ENCODE assay signal across 8 cellular contexts in the genomic region with DNA sequence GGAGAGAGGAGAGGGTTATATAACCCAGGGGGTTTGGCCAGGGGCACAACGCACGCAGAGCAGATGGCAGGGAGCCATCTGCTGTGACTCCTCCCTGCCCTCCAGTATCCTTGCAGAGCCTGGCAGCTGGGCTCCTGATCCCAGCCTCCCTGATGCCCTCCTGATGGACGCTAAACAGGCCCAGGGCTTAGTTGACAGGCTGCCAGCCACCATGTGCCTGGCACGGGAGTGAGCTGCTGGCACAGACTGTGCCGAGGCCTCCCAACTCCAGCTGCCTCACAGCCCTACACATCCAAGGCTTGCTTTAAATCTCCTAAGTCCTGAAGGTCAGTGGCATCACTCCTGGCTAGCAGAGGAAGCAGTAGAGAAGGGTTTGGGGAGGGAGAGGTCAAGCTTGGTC. TPM values are rescaled to one million over a fixed set of nuclear protein-coding genes. Genes with fewer than 3 reads are reported as not detected.
DNase-seq lines count a peak whose midpoint lies in the region; ATAC-seq and TF ChIP-seq lines count a peak whose summit lies in the region.

No MANE protein-coding gene starts in this region.

- H3K36me3 ChIP-seq in CD4-positive, alpha-beta memory T cell (ENCODE audit: insufficient read depth, low read length) = peaks cover 11% of the 10 kb centered on the region

- no peaks in the 10 kb centered on the region for H3K9me3 ChIP-seq in CD4-positive, alpha-beta memory T cell (ENCODE audit: control insufficient read depth in 1 of 2, low read length in 2 of 2)

- CTCF ChIA-PET in CD4-positive, alpha-beta memory T cell (lab: Charles Lee; ENCODE audit: partially characterized antibody) = interaction anchor here (1.1 kb wide), 1 partner anchor 23 kb away, joined by 3 read pairs; no protein-coding TSS in a partner anchor

- no peak for DNase-seq in CD4-positive, alpha-beta memory T cell
- DNase-seq in NCI-H2196 treated with DMSO at 0.1 percent for 48 hours (lab: John Stamatoyannopoulos, UW; ENCODE audit: unreplicated experiment) = peak; percentile 57
- peak; percentile 39 to 78 (median 66) for DNase-seq in dorsolateral prefrontal cortex
- peak; percentile 89 for DNase-seq in myocyte (ENCODE audit: low read depth)
- no peak for DNase-seq in iPS-NIHi11 (ENCODE audit: low spot score)
- no peak for DNase-seq in islet precursor cell
- no peak for DNase-seq in RPMI8226

- peak in 1 of 56 donors; percentile 13 for TF ChIP-seq CTCF in dorsolateral prefrontal cortex (IDR thresholded peaks at IDR 0.05 in 54 of 56, conservative IDR thresholded peaks at IDR 0.05 in 2 of 56; ENCODE audit: low read depth in 1 of 56, partially characterized antibody in 56 of 56)

- peak overlapping the region; percentile 91 to 99 (median 98) for H3K4me3 Mint-ChIP-seq in CD4-positive, alpha-beta memory T cell

- peaks cover 0 to 1% of the 10 kb centered on the region in 2 donors for H3K27me3 Mint-ChIP-seq in CD4-positive, alpha-beta memory T cell

- no peaks in the 10 kb centered on the region for H3K27me3 ChIP-seq in CD4-positive, alpha-beta memory T cell (ENCODE audit: insufficient read depth, low read length)
- no peaks in the 10 kb centered on the region for H3K27me3 ChIP-seq in dorsolateral prefrontal cortex

- no peak overlapping the region for H3K4me3 ChIP-seq in CD4-positive, alpha-beta memory T cell (ENCODE audit: low read length in 2 of 2)
- H3K4me3 ChIP-seq in dorsolateral prefrontal cortex = peak overlapping the region in 55 of 59 donors; percentile 51 to 100 (median 91)

- H3K4me1 Mint-ChIP-seq in CD4-positive, alpha-beta memory T cell = peaks cover 11 to 32% (median 23%) of the 10 kb centered on the region in 4 donors

- no peak for ATAC-seq in GM19463 (IDR thresholded peaks at IDR 0.05; ENCODE audit: unreplicated experiment)

- no peaks in the 10 kb centered on the region for H3K9me3 Mint-ChIP-seq in CD4-positive, alpha-beta memory T cell

- intact Hi-C loops in CD4-positive, alpha-beta memory T cell (cut with micrococcal nuclease) = no loop called here
- intact Hi-C loops in dorsolateral prefrontal cortex (cut with DNase I) = loop anchor here (5.0 to 10.0 kb wide), 2 partner anchors 311 to 437 kb away; no protein-coding TSS in a partner anchor

- peaks cover 20 to 44% of the 10 kb centered on the region in 2 donors for H3K36me3 Mint-ChIP-seq in CD4-positive, alpha-beta memory T cell

- peak overlapping the region; percentile 90 for H3K27ac ChIP-seq in CD4-positive, alpha-beta memory T cell (ENCODE audit: low read depth, low read length)
- H3K27ac ChIP-seq in dorsolateral prefrontal cortex = peak overlapping the region in 57 of 59 donors; percentile 12 to 99 (median 94)

- peak overlapping the region; percentile 8 to 100 (median 98) for H3K27ac Mint-ChIP-seq in CD4-positive, alpha-beta memory T cell

- POLR2A ChIA-PET in CD4-positive, alpha-beta memory T cell (lab: Charles Lee; ENCODE audit: partially characterized antibody) = interaction anchor here (0.5 to 1.0 kb wide), 3 partner anchors 55 to 295 kb away, joined by 3 to 5 read pairs (median 3); a partner anchor contains a TSS

- H3K4me1 ChIP-seq in CD4-positive, alpha-beta memory T cell (ENCODE audit: insufficient read depth, low read length) = peaks cover 17% of the 10 kb centered on the region

RNA-seq across cellular contexts. Expression of a gene that starts 16.7 kb away (rescaled TPM):
- total RNA-seq in CD4-positive, alpha-beta memory T cell = not detected
- polyA plus RNA-seq in CD4-positive, alpha-beta memory T cell = not detected
- 10 to 100 TPM in 20 of 120 experiments, 1 to 10 TPM in 100; 3.5 to 31.7 (median 6.9) TPM for total RNA-seq in dorsolateral prefrontal cortex
- 40.4 and 53.4 TPM in 2 replicates for total RNA-seq in myocyte
- 48.0 TPM for polyA plus RNA-seq in myocyte (2012)

RNA-seq across cellular contexts. Expression of a gene that starts 41.9 kb away (rescaled TPM):
- not detected for total RNA-seq in CD4-positive, alpha-beta memory T cell
- not detected for polyA plus RNA-seq in CD4-positive, alpha-beta memory T cell
- total RNA-seq in dorsolateral prefrontal cortex (not detected), myocyte (not detected in 2 replicates)
- not detected for polyA plus RNA-seq in myocyte (2012)

Comparison
In these comparisons a context has a peak if more than half of its experiments do, and no peak if none do; other contexts are left out.
1. DNase-seq: peak in NCI-H2196 treated with DMSO at 0.1 percent for 48 hours (single experiment), dorsolateral prefrontal cortex (10 of 10) and myocyte (single experiment); none in CD4-positive, alpha-beta memory T cell (0 of 5), iPS-NIHi11 (single experiment), islet precursor cell (single experiment) and RPMI8226 (single experiment).
2. H3K4me3 ChIP-seq: peak in dorsolateral prefrontal cortex (55 of 59); none in CD4-positive, alpha-beta memory T cell (0 of 2).
3. RNA of a gene that starts 16.7 kb away (total RNA-seq): 40.4 to 53.4 TPM in myocyte and 3.5 to 31.7 TPM in dorsolateral prefrontal cortex; not detected in CD4-positive, alpha-beta memory T cell; every median in the first group is over 4 times any median in the second.